29 cellular contexts compared by ENCODE assay signal in the genomic region with DNA sequence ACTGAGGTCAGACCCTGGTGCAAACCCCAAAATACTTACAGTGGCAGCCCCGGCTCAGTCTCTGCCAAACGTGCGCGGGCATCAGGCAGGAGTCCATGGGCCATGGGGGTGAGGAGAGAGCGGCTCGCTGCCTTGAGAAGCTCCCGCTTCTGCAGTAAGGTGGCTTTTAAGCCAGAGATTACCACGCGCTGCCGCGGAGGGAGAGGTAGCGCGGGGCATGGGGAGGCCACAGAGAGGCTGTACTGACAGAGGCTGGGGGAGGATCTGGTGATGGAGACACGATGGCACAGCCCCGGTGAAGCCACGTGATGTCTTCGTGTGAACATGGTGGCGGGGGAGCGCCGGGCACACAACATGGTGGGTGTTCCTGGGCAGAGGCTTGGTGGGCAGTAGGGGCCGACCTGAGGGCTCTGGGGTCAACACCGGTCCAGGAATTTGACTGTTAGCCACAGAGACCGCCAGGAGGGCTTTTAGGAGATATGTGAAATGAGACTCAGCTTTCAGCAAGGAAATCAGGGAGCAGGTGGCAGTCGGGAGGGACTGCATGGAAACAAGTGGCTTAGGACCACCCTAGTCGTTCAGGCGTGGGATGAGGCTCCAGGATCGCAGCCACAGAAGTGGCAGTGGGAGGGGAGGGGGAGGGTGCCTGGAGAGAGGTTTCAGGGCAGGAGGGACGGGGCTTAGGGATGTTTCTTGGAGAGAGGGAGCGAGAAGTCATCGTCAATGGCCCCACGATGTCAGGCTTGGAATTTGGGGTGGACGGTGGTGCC. TPM values are rescaled to one million over a fixed set of nuclear protein-coding genes. Genes with fewer than 3 reads are reported as not detected.
"Had no signal": no experiment of that assay in that cellular context is flagged by ENCODE, and none has a peak within 500 bp of the region (broad histone marks: within the 10 kb centered on the region; RNA-seq: fewer than 3 reads in every experiment).

No MANE protein-coding gene starts in this region.

- H3K27ac Mint-ChIP-seq: activated CD4-positive, alpha-beta T cell treated with anti-CD3 and anti-CD28 coated beads, Interleukin-2, amount 10 ng/mL, durations not matched to agents 7 days and 5 days; activated CD8-positive, alpha-beta T cell treated with anti-CD3 and anti-CD28 coated beads, Interleukin-2, amount 10 ng/mL, durations not matched to agents 7 days and 5 days; activated naive CD4-positive, alpha-beta T cell treated with anti-CD3 and anti-CD28 coated beads, Interleukin-2, amount 10 ng/mL, durations not matched to agents 7 days and 5 days; activated naive CD8-positive, alpha-beta T cell; activated T-cell treated with anti-CD3 and anti-CD28 coated beads, Interleukin-2, amount 50 U/mL, for 24 hours; activated T-helper 1 cell treated with anti-CD3 and anti-CD28 coated beads, Interleukin-12 subunit alpha, Interleukin-12 subunit beta, Interleukin-2, Interleukin-4 antibody, amounts not matched to agents 30 ng/mL and 10 ng/mL and 1 ng/mL, durations not matched to agents 14 hours and 24 hours and 36 hours; T-helper 1 cell treated with Interleukin-12 subunit alpha and Interleukin-12 subunit beta and Interleukin-4 antibody, amounts not matched to agents 30 μg/mL and 1 μg/mL, for 36 hours; T-helper 2 cell treated with Interferon-gamma antibody and Interleukin-4, amounts not matched to agents 5 μg/mL and 100 μg/mL, for 36 hours had no signal

- H3K36me3 ChIP-seq: brain microvascular endothelial cell, MG63, Peyer's patch had no signal

- H3K4me1 Mint-ChIP-seq: activated CD4-positive, alpha-beta T cell treated with anti-CD3 and anti-CD28 coated beads, Interleukin-2, amount 10 ng/mL, durations not matched to agents 7 days and 5 days; activated naive CD4-positive, alpha-beta T cell treated with anti-CD3 and anti-CD28 coated beads, Interleukin-2, amount 10 ng/mL, durations not matched to agents 7 days and 5 days had no signal

- H3K9me3 Mint-ChIP-seq: activated T-cell treated with anti-CD3 and anti-CD28 coated beads, Interleukin-2, amount 50 U/mL, for 24 hours; T-helper 1 cell treated with Interleukin-12 subunit alpha and Interleukin-12 subunit beta and Interleukin-4 antibody, amounts not matched to agents 30 μg/mL and 1 μg/mL, for 36 hours; T-helper 2 cell treated with Interferon-gamma antibody and Interleukin-4, amounts not matched to agents 5 μg/mL and 100 μg/mL, for 36 hours had no signal

- H3K27me3 ChIP-seq: brain microvascular endothelial cell, Peyer's patch had no signal

- H3K4me3 ChIP-seq: MG63, Peyer's patch, SK-N-MC had no signal

- DNase-seq: activated CD4-positive, alpha-beta T cell treated with anti-CD3 and anti-CD28 coated beads, Interleukin-2, amount 10 ng/mL, durations not matched to agents 7 days and 5 days; activated CD4-positive, alpha-beta T cell treated with anti-CD3 and anti-CD28 coated beads, Interleukin-2, amount 50 U/mL, for 48 hours; activated CD8-positive, alpha-beta T cell treated with anti-CD3 and anti-CD28 coated beads, Interleukin-2, amount 10 ng/mL, durations not matched to agents 7 days and 5 days; activated gamma-delta T cell treated with Interleukin-2 at 50 U/mL for 16 hours; activated naive CD4-positive, alpha-beta T cell treated with anti-CD3 and anti-CD28 coated beads, Interleukin-2, amount 10 ng/mL, durations not matched to agents 7 days and 5 days; activated T-cell treated with anti-CD3 and anti-CD28 coated beads, Interleukin-2, amount 50 U/mL, for 24 hours; amniotic stem cell; aorta; brain microvascular endothelial cell; central memory CD4-positive, alpha-beta T cell; Kasumi-1; KG1; NCI-H1048; NCI-H1105 treated with DMSO at 0.1 percent for 48 hours; NCI-H1436; NCI-H1694; NCI-H1930; NCI-H2081 treated with DMSO at 0.1 percent for 48 hours; NCI-H510A; NCI-H526 treated with DMSO at 0.1 percent for 48 hours; NCI-H774; RPMI8226 had no signal

- H3K36me3 Mint-ChIP-seq: activated naive CD4-positive, alpha-beta T cell treated with anti-CD3 and anti-CD28 coated beads, Interleukin-2, amount 10 ng/mL, durations not matched to agents 7 days and 5 days had no signal

- H3K27me3 Mint-ChIP-seq: activated CD4-positive, alpha-beta T cell treated with anti-CD3 and anti-CD28 coated beads, Interleukin-2, amount 10 ng/mL, durations not matched to agents 7 days and 5 days; activated naive CD4-positive, alpha-beta T cell treated with anti-CD3 and anti-CD28 coated beads, Interleukin-2, amount 10 ng/mL, durations not matched to agents 7 days and 5 days; activated naive CD8-positive, alpha-beta T cell; activated T-cell treated with anti-CD3 and anti-CD28 coated beads, Interleukin-2, amount 50 U/mL, for 24 hours had no signal

- H3K4me3 Mint-ChIP-seq: activated CD4-positive, alpha-beta T cell treated with anti-CD3 and anti-CD28 coated beads, Interleukin-2, amount 10 ng/mL, durations not matched to agents 7 days and 5 days; activated CD8-positive, alpha-beta T cell treated with anti-CD3 and anti-CD28 coated beads, Interleukin-2, amount 10 ng/mL, durations not matched to agents 7 days and 5 days; activated naive CD4-positive, alpha-beta T cell treated with anti-CD3 and anti-CD28 coated beads, Interleukin-2, amount 10 ng/mL, durations not matched to agents 7 days and 5 days; activated naive CD8-positive, alpha-beta T cell; activated T-cell treated with anti-CD3 and anti-CD28 coated beads, Interleukin-2, amount 50 U/mL, for 24 hours; activated T-helper 1 cell treated with anti-CD3 and anti-CD28 coated beads, Interleukin-12 subunit alpha, Interleukin-12 subunit beta, Interleukin-2, Interleukin-4 antibody, amounts not matched to agents 30 ng/mL and 10 ng/mL and 1 ng/mL, durations not matched to agents 14 hours and 24 hours and 36 hours; T-helper 1 cell treated with Interleukin-12 subunit alpha and Interleukin-12 subunit beta and Interleukin-4 antibody, amounts not matched to agents 30 μg/mL and 1 μg/mL, for 36 hours; T-helper 2 cell treated with Interferon-gamma antibody and Interleukin-4, amounts not matched to agents 5 μg/mL and 100 μg/mL, for 36 hours had no signal

- H3K9me3 ChIP-seq: MG63, Peyer's patch had no signal

- H3K27ac ChIP-seq: brain microvascular endothelial cell, SK-N-MC had no signal

RNA-seq across cellular contexts. Expression of a gene that starts 24.1 kb away (rescaled TPM):
- total RNA-seq: activated T-helper 1 cell treated with anti-CD3 and anti-CD28 coated beads, Interleukin-12 subunit alpha, Interleukin-12 subunit beta, Interleukin-2, Interleukin-4 antibody, amounts not matched to agents 30 ng/mL and 10 ng/mL and 1 ng/mL, durations not matched to agents 14 hours and 24 hours and 36 hours had no signal
